12 cellular contexts compared by ENCODE assay signal in genomic region chr22:48489551-48490512, GRCh38.
DNase-seq lines count a peak whose midpoint lies in the region; ATAC-seq, FAIRE-seq and TF ChIP-seq lines count a peak whose summit lies in the region.
"Had no signal": no experiment of that assay in that cellular context is flagged by ENCODE, and none has a peak within 500 bp of the region (broad histone marks: within the 10 kb centered on the region; RNA-seq: fewer than 3 reads in every experiment).

No MANE protein-coding gene starts in this region.

- H3K4me3 ChIP-seq in A549 (peak overlapping the region; percentile 69), fibroblast of the aortic adventitia (ENCODE audit: low read depth, low read length) (peak overlapping the region; percentile 44), neural progenitor cell (peak overlapping the region; percentile 95)
- no peak overlapping the region for H3K4me3 ChIP-seq in CD8-positive, alpha-beta T cell (ENCODE audit: low read depth, low read length)
- H3K4me3 ChIP-seq: K562 had no signal

- 55% methylated on average over 16 of the region's 113 CpGs for WGBS in A549 (ENCODE audit: missing lambda C conversion rate)

- peak overlapping the region; percentile 87 for H3K4me2 ChIP-seq in A549
- peak overlapping the region; percentile 100 for H3K4me2 ChIP-seq in neural progenitor cell

- H2AFZ ChIP-seq in neural progenitor cell (replicated peaks) = peak overlapping the region; percentile 100

- intact Hi-C loops in CD8-positive, alpha-beta T cell (cut with DNase I, micrococcal nuclease) = loop anchor here in 1 of 2 experiments (5.0 kb wide), 1 partner anchor 1278 kb away; no protein-coding TSS in a partner anchor

- no peak overlapping the region for H3K27ac Mint-ChIP-seq in neural progenitor cell
- H3K27ac Mint-ChIP-seq in CD8-positive, alpha-beta T cell = no peak overlapping the region
- H3K27ac Mint-ChIP-seq: CD4-positive, alpha-beta memory T cell had no signal

- TF ChIP-seq POLR2A in A549 (IDR thresholded peaks at IDR 0.05; ENCODE audit: low read length) = no peak

- peaks cover 37% of the 10 kb centered on the region for H3K4me1 Mint-ChIP-seq in neural progenitor cell
- H3K4me1 Mint-ChIP-seq in CD8-positive, alpha-beta T cell (ENCODE audit: low read depth) = peaks cover 2% of the 10 kb centered on the region

- H3F3A ChIP-seq in neural progenitor cell (ENCODE audit: low read depth) = peaks cover 20% of the 10 kb centered on the region

- H3K9ac ChIP-seq in neural progenitor cell = peak overlapping the region; percentile 32

- no peak for TF ChIP-seq RAD21 in A549 (conservative IDR thresholded peaks at IDR 0.05 in 1 of 2, IDR thresholded peaks at IDR 0.05 in 1 of 2)

- peak; percentile 38 to 52; a peak in 4 of 6 replicates for ATAC-seq in A549
- no peak for ATAC-seq in CD8-positive, alpha-beta T cell
- ATAC-seq: K562 had no signal

- H3K27me3 Mint-ChIP-seq in neural progenitor cell (ENCODE audit: insufficient read depth, low read depth) = peaks cover 24% of the 10 kb centered on the region
- H3K27me3 Mint-ChIP-seq in CD8-positive, alpha-beta T cell (ENCODE audit: low read depth) = peaks cover 53% of the 10 kb centered on the region

- TF ChIP-seq CTCF in A549 (IDR thresholded peaks at IDR 0.05) (no peak), fibroblast of the aortic adventitia (IDR thresholded peaks at IDR 0.05; ENCODE audit: insufficient read depth, low read length) (no peak), neural progenitor cell (IDR thresholded peaks at IDR 0.05) (no peak)
- TF ChIP-seq CTCF in CD8-positive, alpha-beta T cell (IDR thresholded peaks at IDR 0.05) = no peak

- peaks cover 1% of the 10 kb centered on the region for H3K36me3 Mint-ChIP-seq in neural progenitor cell
- no peaks in the 10 kb centered on the region for H3K36me3 Mint-ChIP-seq in CD8-positive, alpha-beta T cell
- H3K36me3 Mint-ChIP-seq: CD4-positive, alpha-beta memory T cell had no signal

- peaks cover 36% of the 10 kb centered on the region for H4K20me1 ChIP-seq in neural progenitor cell (ENCODE audit: low read depth)

- H3K9me3 ChIP-seq in A549 (no peaks in the 10 kb centered on the region), neural progenitor cell (ENCODE audit: low read depth) (no peaks in the 10 kb centered on the region)
- no peaks in the 10 kb centered on the region for H3K9me3 ChIP-seq in CD8-positive, alpha-beta T cell (ENCODE audit: low read length)

- H3K79me2 ChIP-seq in neural progenitor cell (ENCODE audit: low read depth) = peaks cover 16% of the 10 kb centered on the region

- CTCF ChIA-PET in A549 (lab: Yijun Ruan, JAX) = interaction anchor here (0.7 to 1.3 kb wide), 3 partner anchors 82 to 1645 kb away, joined by 3 read pairs; no protein-coding TSS in a partner anchor
- CTCF ChIA-PET in CD8-positive, alpha-beta T cell (lab: Charles Lee) = no interaction called here

- peak overlapping the region; percentile 88 for H3K4me3 Mint-ChIP-seq in neural progenitor cell
- H3K4me3 Mint-ChIP-seq in CD8-positive, alpha-beta T cell = no peak overlapping the region
- H3K4me3 Mint-ChIP-seq: CD4-positive, alpha-beta memory T cell had no signal

- H3K4me1 ChIP-seq in A549 (peaks cover 41% of the 10 kb centered on the region), neural progenitor cell (peaks cover 13% of the 10 kb centered on the region)
- no peaks in the 10 kb centered on the region for H3K4me1 ChIP-seq in CD8-positive, alpha-beta T cell (ENCODE audit: insufficient read depth, low read length)

- H3K9me3 Mint-ChIP-seq in neural progenitor cell = no peaks in the 10 kb centered on the region
- no peaks in the 10 kb centered on the region for H3K9me3 Mint-ChIP-seq in CD8-positive, alpha-beta T cell
- H3K9me3 Mint-ChIP-seq: CD4-positive, alpha-beta memory T cell had no signal

- H3K27ac ChIP-seq in A549 (peak overlapping the region; percentile 100), neural progenitor cell (no peak overlapping the region)
- H3K27ac ChIP-seq in CD8-positive, alpha-beta T cell (ENCODE audit: low read depth, low read length) = no peak overlapping the region
- H3K27ac ChIP-seq: epithelial cell of prostate had no signal

- peaks cover 38% of the 10 kb centered on the region for H3K27me3 ChIP-seq in neural progenitor cell
- H3K27me3 ChIP-seq in CD8-positive, alpha-beta T cell (ENCODE audit: insufficient read depth, low read length) = peaks cover 4% of the 10 kb centered on the region

- FAIRE-seq in A549 (lab: Jason Lieb, UNC) = no peak
- FAIRE-seq: GM18507, K562 had no signal

- peak in 1 of 2 experiments; percentile 23 for DNase-seq in A549 (ENCODE audit: low read depth in 1 of 2, low spot score in 1 of 2)
- DNase-seq in KG1 (lab: John Stamatoyannopoulos, UW) = peak; percentile 1
- no peak for DNase-seq in fibroblast of the aortic adventitia (ENCODE audit: low read depth)
- peak; percentile 64 for DNase-seq in neural progenitor cell (ENCODE audit: low spot score)
- no peak for DNase-seq in NCI-H1092 treated with DMSO at 0.1 percent for 48 hours (lab: John Stamatoyannopoulos, UW)
- DNase-seq in CD8-positive, alpha-beta T cell = no peak
- DNase-seq in LoVo (ENCODE audit: low spot score) = no peak
- no peak for DNase-seq in NCI-H1048 (lab: John Stamatoyannopoulos, UW)
- DNase-seq: CD4-positive, alpha-beta memory T cell had no signal

- POLR2A ChIA-PET in A549 (lab: Yijun Ruan, JAX) = interaction anchor here (0.6 to 1.0 kb wide), 2 partner anchors 120 to 155 kb away, joined by 3 read pairs; no protein-coding TSS in a partner anchor
- POLR2A ChIA-PET in CD8-positive, alpha-beta T cell (lab: Charles Lee) = no interaction called here

- TF ChIP-seq EP300 in A549 (IDR thresholded peaks at IDR 0.05) = no peak

- no peaks in the 10 kb centered on the region for H3K36me3 ChIP-seq in neural progenitor cell
- no peaks in the 10 kb centered on the region for H3K36me3 ChIP-seq in CD8-positive, alpha-beta T cell (ENCODE audit: insufficient read depth, low read length)

TF ChIP-seq in A549, 52 proteins besides CTCF, POLR2A, EP300 and RAD21:
- no peak for TF ChIP-seq CBX8 (IDR thresholded peaks at IDR 0.05)
- TF ChIP-seq RFX5 (IDR thresholded peaks at IDR 0.05) = no peak
- TF ChIP-seq SREBF2 (IDR thresholded peaks at IDR 0.05) = no peak
- no peak for TF ChIP-seq MAFK (IDR thresholded peaks at IDR 0.05; ENCODE audit: partially characterized antibody)
- TF ChIP-seq HEYL (CRISPR knock-in tag; IDR thresholded peaks at IDR 0.05) = no peak
- TF ChIP-seq RARB (CRISPR knock-in tag; IDR thresholded peaks at IDR 0.05) = no peak
- no peak for TF ChIP-seq GATA3 (IDR thresholded peaks at IDR 0.05; ENCODE audit: borderline replicate concordance)
- TF ChIP-seq RNF2 (IDR thresholded peaks at IDR 0.05; ENCODE audit: borderline replicate concordance, low read depth) = no peak
- TF ChIP-seq BHLHE40 (IDR thresholded peaks at IDR 0.05; ENCODE audit: low read depth, low read length) = no peak
- no peak for TF ChIP-seq PHF8 (IDR thresholded peaks at IDR 0.05; ENCODE audit: borderline replicate concordance, low read depth)
- no peak for TF ChIP-seq FOXS1 (CRISPR knock-in tag; IDR thresholded peaks at IDR 0.05)

Comparison
In these comparisons a context has a peak if more than half of its experiments do, and no peak if none do; other contexts are left out.
1. DNase-seq: peak in KG1 (single experiment) and neural progenitor cell (single experiment); none in fibroblast of the aortic adventitia (single experiment), NCI-H1092 treated with DMSO at 0.1 percent for 48 hours (single experiment), CD8-positive, alpha-beta T cell (0 of 7), LoVo (single experiment) and NCI-H1048 (single experiment).
2. H3K27ac ChIP-seq: peak in A549 (2 of 2); none in neural progenitor cell (single experiment) and CD8-positive, alpha-beta T cell (single experiment).